Comparison of ENCODE assay signal across 21 cellular contexts in genomic region chr11:62264004-62264403, GRCh38. TPM values are rescaled to one million over a fixed set of nuclear protein-coding genes. Genes with fewer than 3 reads are reported as not detected.
"Had no signal": no experiment of that assay in that cellular context is flagged by ENCODE, and none has a peak within 500 bp of the region (broad histone marks: within the 10 kb centered on the region; RNA-seq: fewer than 3 reads in every experiment).

No MANE protein-coding gene starts in this region.

- H3K27me3 ChIP-seq: testis had no signal

- H3K4me3 ChIP-seq: testis had no signal

- H3K27ac ChIP-seq: testis had no signal

- H3K36me3 Mint-ChIP-seq: naive thymus-derived CD8-positive, alpha-beta T cell had no signal

- ATAC-seq: left lobe of liver; naive thymus-derived CD8-positive, alpha-beta T cell; sciatic nerve; stimulated activated naive CD8-positive, alpha-beta T cell treated with anti-CD3 and anti-CD28 coated beads, Interleukin-15, amount 100 ng/mL, for 72 hours; T-helper 17 cell had no signal

- H3K4me1 ChIP-seq: testis had no signal

- H3K9me3 Mint-ChIP-seq: stimulated activated naive CD8-positive, alpha-beta T cell treated with anti-CD3 and anti-CD28 coated beads, Interleukin-15, amount 100 ng/mL, for 72 hours had no signal

- H3K27ac Mint-ChIP-seq: activated naive CD8-positive, alpha-beta T cell treated with anti-CD3 and anti-CD28 coated beads, Interleukin-2, amount 10 ng/mL, durations not matched to agents 7 days and 5 days; naive thymus-derived CD8-positive, alpha-beta T cell; stimulated activated naive CD8-positive, alpha-beta T cell treated with anti-CD3 and anti-CD28 coated beads, Interleukin-15, amount 100 ng/mL, for 72 hours; T-helper 17 cell had no signal

- H3K4me3 Mint-ChIP-seq: activated naive CD8-positive, alpha-beta T cell treated with anti-CD3 and anti-CD28 coated beads, Interleukin-2, amount 10 ng/mL, durations not matched to agents 7 days and 5 days; naive thymus-derived CD8-positive, alpha-beta T cell; stimulated activated naive CD8-positive, alpha-beta T cell treated with anti-CD3 and anti-CD28 coated beads, Interleukin-15, amount 100 ng/mL, for 72 hours; T-helper 17 cell had no signal

- H3K4me1 Mint-ChIP-seq: naive thymus-derived CD8-positive, alpha-beta T cell; T-helper 17 cell had no signal

- H3K9me3 ChIP-seq: testis had no signal

- DNase-seq: activated CD4-positive, alpha-beta T cell treated with anti-CD3 and anti-CD28 coated beads, Interleukin-2, amount 50 U/mL, for 48 hours; activated CD4-positive, CD25-positive, alpha-beta regulatory T cell; activated gamma-delta T cell treated with Interleukin-2 at 50 U/mL for 16 hours; activated naive CD8-positive, alpha-beta T cell treated with anti-CD3 and anti-CD28 coated beads, Interleukin-2, amount 10 ng/mL, durations not matched to agents 7 days and 5 days; activated T-cell treated with anti-CD3 and anti-CD28 coated beads, Interleukin-2, amount 50 U/mL, for 48 hours; central memory CD4-positive, alpha-beta T cell; cortex of kidney; effector memory CD4-positive, alpha-beta T cell; erythroblast; mammary epithelial cell; naive thymus-derived CD8-positive, alpha-beta T cell; stimulated activated CD4-positive, alpha-beta T cell treated with anti-CD3 and anti-CD28 coated beads, Interleukin-12 subunit alpha, Interleukin-12 subunit beta, amount 100 ng/mL, for 4 hours; stimulated activated CD4-positive, alpha-beta T cell treated with anti-CD3 and anti-CD28 coated beads, Interleukin-2, amount 100 ng/mL, for 48 hours; stimulated activated naive CD8-positive, alpha-beta T cell treated with anti-CD3 and anti-CD28 coated beads, Interleukin-15, amount 100 ng/mL, for 72 hours; T-helper 17 cell; testis had no signal

RNA-seq across cellular contexts. Expression of gene SCGB2A2, which starts 6.0 kb away (rescaled TPM):
- total RNA-seq: activated naive CD8-positive, alpha-beta T cell treated with anti-CD3 and anti-CD28 coated beads, Interleukin-2, amount 10 ng/mL, durations not matched to agents 7 days and 5 days; left lobe of liver; mammary epithelial cell; mononuclear cell; naive thymus-derived CD8-positive, alpha-beta T cell; posterior vena cava; sciatic nerve; T-helper 17 cell; testis; urinary bladder had no signal

RNA-seq across cellular contexts. Expression of gene SCGB1D2, which starts 22.0 kb away (rescaled TPM):
- total RNA-seq: activated naive CD8-positive, alpha-beta T cell treated with anti-CD3 and anti-CD28 coated beads, Interleukin-2, amount 10 ng/mL, durations not matched to agents 7 days and 5 days; left lobe of liver; mammary epithelial cell; mononuclear cell; naive thymus-derived CD8-positive, alpha-beta T cell; posterior vena cava; sciatic nerve; T-helper 17 cell; testis; urinary bladder had no signal

RNA-seq across cellular contexts. Expression of gene SCGB1D4, which starts 34.9 kb away (rescaled TPM):
- total RNA-seq: activated naive CD8-positive, alpha-beta T cell treated with anti-CD3 and anti-CD28 coated beads, Interleukin-2, amount 10 ng/mL, durations not matched to agents 7 days and 5 days; left lobe of liver; mammary epithelial cell; mononuclear cell; naive thymus-derived CD8-positive, alpha-beta T cell; posterior vena cava; sciatic nerve; T-helper 17 cell; urinary bladder had no signal

RNA-seq across cellular contexts. Expression of gene SCGB2A1, which starts 55.5 kb away (rescaled TPM):
- total RNA-seq: activated naive CD8-positive, alpha-beta T cell treated with anti-CD3 and anti-CD28 coated beads, Interleukin-2, amount 10 ng/mL, durations not matched to agents 7 days and 5 days; left lobe of liver; mammary epithelial cell; mononuclear cell; naive thymus-derived CD8-positive, alpha-beta T cell; posterior vena cava; sciatic nerve; T-helper 17 cell; testis; urinary bladder had no signal
